ENCODE assay signal across 14 cellular contexts in genomic region chr4:77022581-77023133, GRCh38. TPM values are rescaled to one million over a fixed set of nuclear protein-coding genes. Genes with fewer than 3 reads are reported as not detected.
A peak's percentile ranks its signal among the peaks of the same experiment; 100 is the strongest.
DNase-seq lines count a peak whose midpoint lies in the region; TF ChIP-seq lines count a peak whose summit lies in the region.
"Had no signal": no experiment of that assay in that cellular context is flagged by ENCODE, and none has a peak within 500 bp of the region (broad histone marks: within the 10 kb centered on the region; RNA-seq: fewer than 3 reads in every experiment).

No MANE protein-coding gene starts in this region.

- no peak overlapping the region for H3K4me3 ChIP-seq in adipocyte (ENCODE audit: low read length)
- H3K4me3 ChIP-seq in skeletal muscle satellite cell (ENCODE audit: low read length) = no peak overlapping the region
- no peak overlapping the region for H3K4me3 ChIP-seq in effector memory CD4-positive, alpha-beta T cell (ENCODE audit: insufficient read depth, low read depth, low read length, poor library complexity, severe bottlenecking)
- H3K4me3 ChIP-seq: lung had no signal

- H3K27me3 ChIP-seq in H9 (ENCODE audit: insufficient read depth, low read length) (no peaks in the 10 kb centered on the region), adipocyte (replicated peaks; ENCODE audit: control insufficient read depth, insufficient read depth, low read length) (no peaks in the 10 kb centered on the region), skeletal muscle satellite cell (ENCODE audit: control insufficient read depth, insufficient read depth, low read length) (no peaks in the 10 kb centered on the region)
- H3K27me3 ChIP-seq in effector memory CD4-positive, alpha-beta T cell (replicated peaks; ENCODE audit: control insufficient read depth, insufficient read depth, low read length, poor library complexity, severe bottlenecking) = no peaks in the 10 kb centered on the region

- H3K23me2 ChIP-seq in H9 (ENCODE audit: insufficient read length, low read depth, low read length, poor library complexity, severe bottlenecking) = no peaks in the 10 kb centered on the region

- no peak overlapping the region for H3K23ac ChIP-seq in H9 (ENCODE audit: insufficient read length, low read depth, low read length)

- H3K4me1 ChIP-seq in H9 (ENCODE audit: insufficient read depth, low read length) (peaks cover 6% of the 10 kb centered on the region; the same call in 1 of the 2 replicates), adipocyte (ENCODE audit: control insufficient read depth, insufficient read depth, low read length) (peaks cover 44% of the 10 kb centered on the region), skeletal muscle satellite cell (ENCODE audit: control insufficient read depth, insufficient read depth, low read length) (peaks cover 32% of the 10 kb centered on the region)
- no peaks in the 10 kb centered on the region for H3K4me1 ChIP-seq in effector memory CD4-positive, alpha-beta T cell (ENCODE audit: control insufficient read depth, insufficient read depth, low read length, poor library complexity, severe bottlenecking)

- H4K20me1 ChIP-seq in H9 (ENCODE audit: control insufficient read depth, insufficient read depth, insufficient read length) = no peaks in the 10 kb centered on the region

- H4K8ac ChIP-seq in H9 (replicated peaks; ENCODE audit: insufficient read length, low read depth, low read length) = no peak overlapping the region

- H3K9me3 ChIP-seq in H9 (ENCODE audit: control insufficient read depth, low read depth, low read length) (no peaks in the 10 kb centered on the region), adipocyte (ENCODE audit: control insufficient read depth, low read length) (no peaks in the 10 kb centered on the region), skeletal muscle satellite cell (replicated peaks; ENCODE audit: low read length) (no peaks in the 10 kb centered on the region)
- H3K9me3 ChIP-seq in effector memory CD4-positive, alpha-beta T cell (ENCODE audit: control insufficient read depth, low read length) = no peaks in the 10 kb centered on the region

- H2BK20ac ChIP-seq in H9 (ENCODE audit: low read depth, low read length, poor library complexity, severe bottlenecking) = no peak overlapping the region

- no peak overlapping the region for H2BK12ac ChIP-seq in H9 (ENCODE audit: insufficient read length, low read depth, low read length)

- no peak overlapping the region; a peak in 1 of 5 replicates for H3K4me3 Mint-ChIP-seq in H9
- H3K4me3 Mint-ChIP-seq: activated naive CD4-positive, alpha-beta T cell treated with anti-CD3 and anti-CD28 coated beads, Interleukin-2, amount 50 U/mL, for 24 hours; stimulated activated naive B cell treated with anti-CD40 and anti-IgM and Interleukin-4, amounts not matched to agents 10 μg/mL and 1 μg/mL and 100 μg/mL, for 72 hours had no signal

- no peak overlapping the region for H2AFZ ChIP-seq in H9 (ENCODE audit: low read length)

- H3K27me3 Mint-ChIP-seq in H9 (ENCODE audit: low read depth) = no peaks in the 10 kb centered on the region
- H3K27me3 Mint-ChIP-seq: activated naive CD4-positive, alpha-beta T cell treated with anti-CD3 and anti-CD28 coated beads, Interleukin-2, amount 50 U/mL, for 24 hours; stimulated activated naive B cell treated with anti-CD40 and anti-IgM and Interleukin-4, amounts not matched to agents 10 μg/mL and 1 μg/mL and 100 μg/mL, for 72 hours had no signal

- H3K9ac ChIP-seq in H9 (ENCODE audit: extremely low read depth, insufficient read length, low read length) (no peak overlapping the region), adipocyte (ENCODE audit: low read length) (peak overlapping the region; percentile 57), skeletal muscle satellite cell (ENCODE audit: low read depth, low read length) (peak overlapping the region; percentile 70)

- H3K36me3 Mint-ChIP-seq in H9 (ENCODE audit: insufficient read depth in 1 of 3, low read depth in 3 of 3) = peaks cover 32 to 67% (median 46%) of the 10 kb centered on the region in 3 experiments

- no peak overlapping the region for H2AK5ac ChIP-seq in H9 (ENCODE audit: insufficient read length, low read length)

- whole genome bisulfite sequencing in H9 (ENCODE audit: extremely low coverage, insufficient read length, low lambda C conversion rate) = no CpG with 5 or more reads among the region's 2 CpGs

- no peak overlapping the region for H3K4ac ChIP-seq in H9 (ENCODE audit: low read depth, low read length)

- TF ChIP-seq CTCF in H9 (conservative IDR thresholded peaks at IDR 0.05) = no peak

- no peak overlapping the region for H2BK15ac ChIP-seq in H9 (ENCODE audit: low read depth, low read length)

- H3K4me2 ChIP-seq in H9 (ENCODE audit: insufficient read depth, insufficient read length, low read length) = no peak overlapping the region
- peak overlapping the region; percentile 17 for H3K4me2 ChIP-seq in skeletal muscle satellite cell (ENCODE audit: low read length)

- H3T11ph ChIP-seq in H9 (ENCODE audit: low read length) = no peak overlapping the region

- DNase-seq in H9 (peak; percentile 87), adipocyte (ENCODE audit: low read depth) (peak; percentile 41), hepatic stellate cell (ENCODE audit: low spot score) (peak; percentile 67), cortex of kidney (lab: John Stamatoyannopoulos, UW) (no peak), HPDE6-E6E7 (ENCODE audit: extremely low spot score) (no peak)
- DNase-seq in effector memory CD4-positive, alpha-beta T cell = no peak
- DNase-seq: activated CD4-positive, CD25-positive, alpha-beta regulatory T cell treated with anti-CD3 and anti-CD28 coated beads, Interleukin-2, amount 50 U/mL, for 72 hours; DMS53; erythroblast; NCI-H2081 treated with DMSO at 0.1 percent for 48 hours; stimulated activated naive B cell treated with anti-CD40 and anti-IgM and Interleukin-4, amounts not matched to agents 10 μg/mL and 1 μg/mL and 100 μg/mL, for 72 hours had no signal

- no peaks in the 10 kb centered on the region for H3K79me1 ChIP-seq in H9 (ENCODE audit: insufficient read depth, low read depth, low read length, poor library complexity, severe bottlenecking)

- no peak overlapping the region for H4K5ac ChIP-seq in H9 (ENCODE audit: insufficient read length, low read depth, low read length)

- no peak overlapping the region; the same call in 1 of the 2 replicates for H3K14ac ChIP-seq in H9 (ENCODE audit: insufficient read depth, low read length)

- peak overlapping the region; percentile 47 for H3K18ac ChIP-seq in H9 (ENCODE audit: insufficient read length, low read depth, low read length)

- peak overlapping the region; percentile 8 for H3K27ac ChIP-seq in H9 (ENCODE audit: insufficient read length, low read depth, low read length)
- no peak overlapping the region for H3K27ac ChIP-seq in effector memory CD4-positive, alpha-beta T cell (ENCODE audit: insufficient read depth, low read length, poor library complexity, severe bottlenecking)

- no peak overlapping the region for H4K91ac ChIP-seq in H9 (ENCODE audit: insufficient read length, low read depth, low read length)

- peak overlapping the region; percentile 71 to 88 (median 83) for H3K27ac Mint-ChIP-seq in H9
- H3K27ac Mint-ChIP-seq: activated naive CD4-positive, alpha-beta T cell treated with anti-CD3 and anti-CD28 coated beads, Interleukin-2, amount 50 U/mL, for 24 hours; stimulated activated naive B cell treated with anti-CD40 and anti-IgM and Interleukin-4, amounts not matched to agents 10 μg/mL and 1 μg/mL and 100 μg/mL, for 72 hours had no signal

- H3K4me1 Mint-ChIP-seq in H9 = peaks cover 17 to 20% of the 10 kb centered on the region in 2 experiments

- H2BK120ac ChIP-seq in H9 (ENCODE audit: low read depth, low read length, poor library complexity, severe bottlenecking) = no peak overlapping the region

- H3K56ac ChIP-seq in H9 (ENCODE audit: insufficient read length, low read depth, low read length) = no peak overlapping the region

- H3K36me3 ChIP-seq in adipocyte (ENCODE audit: control insufficient read depth, insufficient read depth, low read length, severe bottlenecking) = peaks cover 93% of the 10 kb centered on the region
- peaks cover 93% of the 10 kb centered on the region for H3K36me3 ChIP-seq in skeletal muscle satellite cell (ENCODE audit: insufficient read depth, low read length)
- H3K36me3 ChIP-seq in effector memory CD4-positive, alpha-beta T cell (ENCODE audit: control insufficient read depth, insufficient read depth, low read length) = peaks cover 15% of the 10 kb centered on the region

- no peaks in the 10 kb centered on the region for H3K79me2 ChIP-seq in H9 (ENCODE audit: insufficient read depth, low read length)

- H2BK5ac ChIP-seq in H9 (ENCODE audit: insufficient read length, low read length) = no peak overlapping the region

- H3K9me3 Mint-ChIP-seq in H9 = no peaks in the 10 kb centered on the region
- H3K9me3 Mint-ChIP-seq: activated naive CD4-positive, alpha-beta T cell treated with anti-CD3 and anti-CD28 coated beads, Interleukin-2, amount 50 U/mL, for 24 hours; stimulated activated naive B cell treated with anti-CD40 and anti-IgM and Interleukin-4, amounts not matched to agents 10 μg/mL and 1 μg/mL and 100 μg/mL, for 72 hours had no signal

RNA-seq across cellular contexts. Expression of gene CCNI, which starts 53.1 kb away (rescaled TPM):
- total RNA-seq in H9 (2021) = 233 and 240 TPM in 2 replicates
- total RNA-seq in skeletal muscle satellite cell (2012; rRNA removed) = 94.6 TPM in 2 replicates

Comparison
In these comparisons a context has a peak if more than half of its experiments do, and no peak if none do; other contexts are left out.
1. DNase-seq: peak in H9 (single experiment), adipocyte (single experiment) and hepatic stellate cell (single experiment); none in cortex of kidney (single experiment), effector memory CD4-positive, alpha-beta T cell (0 of 3) and HPDE6-E6E7 (single experiment).